8 cellular contexts compared by ENCODE assay signal in genomic region chr1:84973493-84974334, GRCh38. TPM values are rescaled to one million over a fixed set of nuclear protein-coding genes. Genes with fewer than 3 reads are reported as not detected.
A peak's percentile ranks its signal among the peaks of the same experiment; 100 is the strongest.
DNase-seq lines count a peak whose midpoint lies in the region; ATAC-seq and TF ChIP-seq lines count a peak whose summit lies in the region.
"Had no signal": no experiment of that assay in that cellular context is flagged by ENCODE, and none has a peak within 500 bp of the region (broad histone marks: within the 10 kb centered on the region; RNA-seq: fewer than 3 reads in every experiment).

No MANE protein-coding gene starts in this region.

- H3K27me3 Mint-ChIP-seq in mesothelial cell of epicardium (ENCODE audit: low read depth) = no peaks in the 10 kb centered on the region

- no peak overlapping the region for H3K4me3 Mint-ChIP-seq in mesothelial cell of epicardium

- no peaks in the 10 kb centered on the region for H3K27me3 ChIP-seq in upper lobe of right lung

- TF ChIP-seq CTCF in mesothelial cell of epicardium (IDR thresholded peaks at IDR 0.05; ENCODE audit: unreplicated experiment) (no peak), upper lobe of right lung (IDR thresholded peaks at IDR 0.05) (no peak)

- no peak overlapping the region for H3K27ac Mint-ChIP-seq in mesothelial cell of epicardium

- peaks cover 2% of the 10 kb centered on the region for H3K36me3 Mint-ChIP-seq in mesothelial cell of epicardium

- ATAC-seq in GM18511 (IDR thresholded peaks at IDR 0.05; ENCODE audit: unreplicated experiment) = peak; percentile 41
- ATAC-seq in GM21619 (IDR thresholded peaks at IDR 0.05; ENCODE audit: unreplicated experiment) = peak; percentile 30
- peak; percentile 35 for ATAC-seq in HG03571 (IDR thresholded peaks at IDR 0.05; ENCODE audit: unreplicated experiment)
- ATAC-seq in upper lobe of right lung = no peak

- H3K27ac ChIP-seq in upper lobe of right lung = no peak overlapping the region
- H3K27ac ChIP-seq: parathyroid adenoma had no signal

- intact Hi-C loops in upper lobe of right lung (cut with DNase I) = no loop called here

- no peaks in the 10 kb centered on the region for H3K4me1 Mint-ChIP-seq in mesothelial cell of epicardium

- H3K4me1 ChIP-seq in upper lobe of right lung = no peaks in the 10 kb centered on the region
- H3K4me1 ChIP-seq: parathyroid adenoma had no signal

- H3K9me3 Mint-ChIP-seq in mesothelial cell of epicardium = peaks cover 13% of the 10 kb centered on the region

- H3K36me3 ChIP-seq in upper lobe of right lung = no peaks in the 10 kb centered on the region

- H3K4me3 ChIP-seq in upper lobe of right lung = no peak overlapping the region

- no peaks in the 10 kb centered on the region for H3K9me3 ChIP-seq in upper lobe of right lung

- peak; percentile 44 for DNase-seq in fibroblast of gingiva (ENCODE audit: low read depth)
- DNase-seq in mesothelial cell of epicardium (ENCODE audit: low spot score in 2 of 2, unreplicated experiment in 2 of 2) = no peak
- no peak for DNase-seq in upper lobe of right lung
- no peak for DNase-seq in RKO (ENCODE audit: low spot score)

RNA-seq across cellular contexts. Expression of gene MCOLN2, which starts 23.2 kb away (rescaled TPM):
- total RNA-seq in mesothelial cell of epicardium = 0.50 to 0.96 TPM (median 0.82 TPM) in 3 replicates
- 10.1 TPM for total RNA-seq in upper lobe of right lung
